In the genomic region with DNA sequence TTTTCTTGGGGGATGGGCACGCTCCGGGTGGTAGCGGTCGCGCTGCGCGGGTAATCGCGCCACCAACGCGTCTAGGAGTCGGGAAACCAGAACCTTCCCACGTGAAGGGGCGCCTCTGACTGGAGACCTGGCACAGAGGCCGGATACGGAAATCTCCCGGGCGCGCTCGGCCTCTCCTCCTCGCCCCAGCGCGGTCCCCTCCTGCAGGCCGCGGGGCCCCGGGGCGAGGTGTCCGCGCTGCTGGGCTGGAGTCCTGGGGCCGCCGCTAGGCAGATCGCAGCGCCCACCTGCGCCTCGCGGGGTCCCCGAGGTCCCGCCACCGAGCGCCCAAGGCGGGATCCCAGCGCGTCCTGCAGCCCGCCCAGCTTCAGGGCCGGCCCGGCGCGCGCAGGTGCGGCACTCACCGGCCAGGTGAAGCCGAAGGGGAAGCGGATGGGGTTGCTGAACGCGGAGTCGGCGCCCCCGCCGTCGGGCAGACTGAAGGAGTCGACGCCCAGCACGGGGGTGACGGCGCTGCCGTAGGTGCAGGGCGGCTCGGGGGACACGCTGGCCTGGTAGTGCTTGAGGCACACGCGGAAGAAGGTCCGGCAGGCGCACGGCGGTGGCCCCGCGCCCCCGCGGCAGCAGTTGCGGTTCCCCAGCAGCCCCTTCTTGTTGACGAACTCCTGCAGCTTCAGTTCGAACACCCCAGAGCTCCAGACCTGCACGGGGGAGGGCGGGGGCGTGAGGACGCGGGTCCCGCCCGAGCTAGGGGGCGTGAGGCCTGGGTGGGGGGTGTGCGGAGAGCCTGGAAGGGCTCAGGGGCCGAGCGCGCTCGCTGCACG, we compare ENCODE assay signal across 8 cellular contexts. TPM values are rescaled to one million over a fixed set of nuclear protein-coding genes. Genes with fewer than 3 reads are reported as not detected.
DNase-seq lines count a peak whose midpoint lies in the region; ATAC-seq, FAIRE-seq and TF ChIP-seq lines count a peak whose summit lies in the region.

No MANE protein-coding gene starts in this region.

- H3K27ac Mint-ChIP-seq in CD8-positive, alpha-beta memory T cell, result peak overlapping the region in 6 of 8 donors; percentile 5 to 84 (median 33)

- H3K4me1 Mint-ChIP-seq in CD8-positive, alpha-beta memory T cell, result peaks cover 36 to 38% (median 37%) of the 10 kb centered on the region in 3 donors

- in situ Hi-C loops in KBM-7 (cut with MboI; ENCODE audit: low pct_unique_long_range_greater_than_20kb, low sequenced_read_pairs), result no loop called here

- peaks cover 45% of the 10 kb centered on the region in 2 donors for H3K27me3 Mint-ChIP-seq in CD8-positive, alpha-beta memory T cell

- H3K27ac ChIP-seq in CD8-positive, alpha-beta memory T cell (ENCODE audit: low read depth, low read length), result no peak overlapping the region
- H3K27ac ChIP-seq in OCI-LY1 (ENCODE audit: low read depth, low read length, poor library complexity, severe bottlenecking) (no peak overlapping the region), endothelial cell of umbilical vein (ENCODE audit: insufficient read depth, low read depth, low read length) (no peak overlapping the region), neutrophil (no peak overlapping the region)

- H3K36me3 ChIP-seq in CD8-positive, alpha-beta memory T cell (ENCODE audit: insufficient read depth, low read length), result no peaks in the 10 kb centered on the region
- H3K36me3 ChIP-seq in OCI-LY1 (ENCODE audit: insufficient read depth, low read length) (no peaks in the 10 kb centered on the region), endothelial cell of umbilical vein (ENCODE audit: control insufficient read depth in 2 of 2, extremely low read depth in 1 of 2, insufficient read depth in 2 of 2, low read length in 2 of 2) (peaks cover 0 to 6% of the 10 kb centered on the region in 2 experiments), neutrophil (no peaks in the 10 kb centered on the region)

- peaks cover 43% of the 10 kb centered on the region for H3K27me3 ChIP-seq in CD8-positive, alpha-beta memory T cell (ENCODE audit: insufficient read depth, low read length, poor library complexity, severe bottlenecking)
- peaks cover 4% of the 10 kb centered on the region for H3K27me3 ChIP-seq in OCI-LY1 (ENCODE audit: insufficient read depth, low read length)
- H3K27me3 ChIP-seq in endothelial cell of umbilical vein (ENCODE audit: control insufficient read depth in 2 of 2, insufficient read depth in 2 of 2, low read length in 2 of 2), result peaks cover 25 to 54% of the 10 kb centered on the region in 2 experiments
- peaks cover 100% of the 10 kb centered on the region for H3K27me3 ChIP-seq in neutrophil

- H3K4me3 Mint-ChIP-seq in CD8-positive, alpha-beta memory T cell, result peak overlapping the region; percentile 80 to 86 (median 85)

- CTCF ChIA-PET in CD8-positive, alpha-beta memory T cell (lab: Charles Lee), result interaction anchor here (1.2 kb wide), 1 partner anchor 339 kb away, joined by 3 read pairs; no protein-coding TSS in a partner anchor
- CTCF ChIA-PET in endothelial cell of umbilical vein (lab: Charles Lee), result interaction anchor here (3.1 to 7.1 kb wide), 2 partner anchors 228 to 457 kb away, joined by 13 to 62 read pairs; no protein-coding TSS in a partner anchor

- H3K9me3 Mint-ChIP-seq in CD8-positive, alpha-beta memory T cell, result peaks cover 0 to 2% (median 0%) of the 10 kb centered on the region in 5 donors

- H2AFZ ChIP-seq in OCI-LY1 (ENCODE audit: low read length), result no peak overlapping the region
- peak overlapping the region; percentile 81 for H2AFZ ChIP-seq in endothelial cell of umbilical vein (ENCODE audit: low read depth, low read length)

- peak overlapping the region; percentile 41 for H3K4me3 ChIP-seq in CD8-positive, alpha-beta memory T cell (ENCODE audit: low read length)
- H3K4me3 ChIP-seq in OCI-LY1 (ENCODE audit: low read depth, low read length, poor library complexity, severe bottlenecking), result peak overlapping the region; percentile 58
- H3K4me3 ChIP-seq in endothelial cell of umbilical vein (replicated peaks in 1 of 3; ENCODE audit: insufficient read depth in 1 of 3, low read depth in 1 of 3, low read length in 3 of 3), result peak overlapping the region; percentile 13 to 82 (median 60)
- peak overlapping the region; percentile 59 to 69 for H3K4me3 ChIP-seq in neutrophil (ENCODE audit: low read depth in 1 of 2, low read length in 1 of 2)

- peaks cover 33% of the 10 kb centered on the region for H3K4me1 ChIP-seq in CD8-positive, alpha-beta memory T cell (ENCODE audit: insufficient read depth, low read length)
- peaks cover 25% of the 10 kb centered on the region for H3K4me1 ChIP-seq in OCI-LY1 (ENCODE audit: insufficient read depth, low read length, severe bottlenecking)
- peaks cover 21% of the 10 kb centered on the region for H3K4me1 ChIP-seq in endothelial cell of umbilical vein (ENCODE audit: control insufficient read depth, extremely low read depth, insufficient read depth, low read length)
- peaks cover 32 to 46% of the 10 kb centered on the region in 2 experiments for H3K4me1 ChIP-seq in neutrophil (ENCODE audit: control insufficient read depth in 1 of 2, insufficient read depth in 1 of 2, low read depth in 1 of 2, low read length in 1 of 2)

- FAIRE-seq in endothelial cell of umbilical vein (lab: Jason Lieb, UNC), result no peak

- no TSS peak for BruUV-seq in endothelial cell of umbilical vein (replicated peaks; lab: Mats Ljungman, UMichigan)

- 0 out of 2 replicates have a peak, but pooled peaks cover 3% of the 10 kb centered on the region for H3F3A ChIP-seq in OCI-LY1 (ENCODE audit: insufficient read depth, low read length)

- H3K9me1 ChIP-seq in endothelial cell of umbilical vein (replicated peaks; ENCODE audit: control insufficient read depth, extremely low read depth, insufficient read depth, low read length), result no peaks in the 10 kb centered on the region

- no peaks in the 10 kb centered on the region for H3K9me3 ChIP-seq in CD8-positive, alpha-beta memory T cell (ENCODE audit: low read length)
- H3K9me3 ChIP-seq in OCI-LY1 (ENCODE audit: low read length) (no peaks in the 10 kb centered on the region), endothelial cell of umbilical vein (replicated peaks; ENCODE audit: control insufficient read depth, insufficient read depth, low read length) (no peaks in the 10 kb centered on the region), neutrophil (no peaks in the 10 kb centered on the region)

- TF ChIP-seq CTCF in OCI-LY1 (IDR thresholded peaks at IDR 0.05; ENCODE audit: low read length) (no peak), endothelial cell of umbilical vein (IDR thresholded peaks at IDR 0.05; ENCODE audit: extremely low read depth in 1 of 2, insufficient read depth in 1 of 2, low read depth in 1 of 2, low read length in 2 of 2) (no peak), neutrophil (IDR thresholded peaks at IDR 0.05) (no peak)

- no peaks in the 10 kb centered on the region for H3K9me2 ChIP-seq in OCI-LY1 (ENCODE audit: low read depth, low read length)

- H4K20me1 ChIP-seq in OCI-LY1 (ENCODE audit: insufficient read depth, low read length) (no peaks in the 10 kb centered on the region), endothelial cell of umbilical vein (replicated peaks; ENCODE audit: control insufficient read depth, extremely low read depth, insufficient read depth, low read length) (no peaks in the 10 kb centered on the region)

- H3K4me2 ChIP-seq in OCI-LY1 (ENCODE audit: low read length) (peak overlapping the region; percentile 54), endothelial cell of umbilical vein (ENCODE audit: insufficient read depth, low read length) (peak overlapping the region; percentile 84)

- DNase-seq in CD8-positive, alpha-beta memory T cell, result no peak
- DNase-seq in endothelial cell of umbilical vein (ENCODE audit: low read depth, low spot score) (no peak), KBM-7 (no peak), germinal center (ENCODE audit: low spot score) (no peak), NCI-H2196 treated with DMSO at 0.1 percent for 48 hours (lab: John Stamatoyannopoulos, UW; ENCODE audit: unreplicated experiment) (no peak)

- ATAC-seq in GM18858 (IDR thresholded peaks at IDR 0.05; ENCODE audit: unreplicated experiment), result no peak

- dilution Hi-C loops in endothelial cell of umbilical vein (cut with MboI; ENCODE audit: extremely low pct_ligation_motif_present, low sequenced_read_pairs), result no loop called here

- no peaks in the 10 kb centered on the region for H3K79me2 ChIP-seq in OCI-LY1 (ENCODE audit: insufficient read depth, low read length)
- H3K79me2 ChIP-seq in endothelial cell of umbilical vein (ENCODE audit: control insufficient read depth, insufficient read depth, low read length), result no peaks in the 10 kb centered on the region

- TF ChIP-seq POLR2A in endothelial cell of umbilical vein (IDR thresholded peaks at IDR 0.05; ENCODE audit: low read depth, low read length), result no peak

- H3K9ac ChIP-seq in OCI-LY1 (ENCODE audit: low read length) (no peak overlapping the region; the same call in 1 of the 2 replicates), endothelial cell of umbilical vein (replicated peaks; ENCODE audit: extremely low read depth, insufficient read depth, low read length) (no peak overlapping the region)

- POLR2A ChIA-PET in CD8-positive, alpha-beta memory T cell (lab: Charles Lee), result interaction anchor here (2.1 kb wide), 1 partner anchor 17 kb away, joined by 10 read pairs; no protein-coding TSS in a partner anchor
- POLR2A ChIA-PET in endothelial cell of umbilical vein (lab: Charles Lee), result no interaction called here

- intact Hi-C loops in endothelial cell of umbilical vein (cut with micrococcal nuclease), result loop anchor here (10.0 kb wide), 1 partner anchor 135 kb away; no protein-coding TSS in a partner anchor

- H3K36me3 Mint-ChIP-seq in CD8-positive, alpha-beta memory T cell, result peaks cover 0 to 10% (median 1%) of the 10 kb centered on the region in 3 donors

RNA-seq across cellular contexts. Expression of a gene that starts 1.6 kb away (rescaled TPM):
- total RNA-seq in CD8-positive, alpha-beta memory T cell, result under 1 TPM; 0.79 to 0.86 TPM
- 0.49 TPM for polyA plus RNA-seq in CD8-positive, alpha-beta memory T cell
- 2.0 and 2.3 TPM in 2 replicates for total RNA-seq in endothelial cell of umbilical vein
- polyA plus RNA-seq in endothelial cell of umbilical vein, result 1.4 and 1.7 TPM in 2 replicates
- 1.1 and 1.8 TPM in 2 replicates for polyA plus RNA-seq in endothelial cell of umbilical vein (2011; cell fraction: cytosol; rRNA removed)
- 4.3 and 4.9 TPM in 2 replicates for polyA plus RNA-seq in endothelial cell of umbilical vein (2011; cell fraction: nucleus; rRNA removed)
- 1.4 and 2.2 TPM in 2 replicates for polyA plus RNA-seq in endothelial cell of umbilical vein (2012)
- polyA minus RNA-seq in endothelial cell of umbilical vein, result 0.83 and 1.1 TPM in 2 replicates
- not detected for polyA minus RNA-seq in endothelial cell of umbilical vein (2011; cell fraction: cytosol; rRNA and poly(A)+ RNA removed)
- 0.77 and 1.9 TPM in 2 replicates for polyA minus RNA-seq in endothelial cell of umbilical vein (2011; cell fraction: nucleus; rRNA and poly(A)+ RNA removed)

RNA-seq across cellular contexts. Expression of a gene that starts 17.2 kb away (rescaled TPM):
- total RNA-seq in CD8-positive, alpha-beta memory T cell, result 10 to 100 TPM; 19.1 to 20.9 TPM
- 29.8 TPM for polyA plus RNA-seq in CD8-positive, alpha-beta memory T cell
- total RNA-seq in endothelial cell of umbilical vein, result 28.1 and 28.2 TPM in 2 replicates
- 9.9 and 10.8 TPM in 2 replicates for polyA plus RNA-seq in endothelial cell of umbilical vein
- 7.7 and 9.2 TPM in 2 replicates for polyA plus RNA-seq in endothelial cell of umbilical vein (2011; cell fraction: cytosol; rRNA removed)
- polyA plus RNA-seq in endothelial cell of umbilical vein (2011; cell fraction: nucleus; rRNA removed), result 24.8 and 25.3 TPM in 2 replicates
- polyA plus RNA-seq in endothelial cell of umbilical vein (2012), result 17.0 and 20.3 TPM in 2 replicates
- 33.3 and 42.2 TPM in 2 replicates for polyA minus RNA-seq in endothelial cell of umbilical vein
- polyA minus RNA-seq in endothelial cell of umbilical vein (2011; cell fraction: cytosol; rRNA and poly(A)+ RNA removed), result 4.5 TPM
- 44.1 and 70.7 TPM in 2 replicates for polyA minus RNA-seq in endothelial cell of umbilical vein (2011; cell fraction: nucleus; rRNA and poly(A)+ RNA removed)
